In genomic region chr2:43317680-43318079, GRCh38 we compare ENCODE assay signal across 25 cellular contexts.
"Had no signal": no experiment of that assay in that cellular context is flagged by ENCODE, and none has a peak within 500 bp of the region (broad histone marks: within the 10 kb centered on the region; RNA-seq: fewer than 3 reads in every experiment).

No MANE protein-coding gene starts in this region.

- H3K9me3 ChIP-seq: esophagus muscularis mucosa, heart right ventricle, left lung, ovary, psoas muscle, spleen, thoracic aorta, tibial nerve, upper lobe of right lung, uterus had no signal

- ATAC-seq: foreskin keratinocyte; heart right ventricle; left cardiac atrium; left lung; natural killer cell; psoas muscle; right cardiac atrium; stimulated activated naive B cell treated with anti-CD40 and anti-IgM and Interleukin-4, amounts not matched to agents 10 μg/mL and 1 μg/mL and 100 μg/mL, for 72 hours; upper lobe of right lung had no signal

- H3K36me3 ChIP-seq: ovary, thoracic aorta, uterus had no signal

- H3K27ac ChIP-seq: coronary artery, esophagus muscularis mucosa, foreskin keratinocyte, heart right ventricle, left lung, ovary, psoas muscle, skin epidermis, spleen, thoracic aorta, tibial nerve, upper lobe of right lung, uterus had no signal

- H3K4me3 ChIP-seq: coronary artery, esophagus muscularis mucosa, heart right ventricle, left lung, ovary, psoas muscle, skin epidermis, spleen, thoracic aorta, tibial nerve, upper lobe of right lung, uterus had no signal

- H3K27me3 ChIP-seq: esophagus muscularis mucosa, foreskin keratinocyte, heart right ventricle, left lung, ovary, spleen, tibial nerve, upper lobe of right lung, uterus had no signal

- DNase-seq: dermis blood vessel endothelial cell; effector memory CD4-positive, alpha-beta T cell; foreskin keratinocyte; glutamatergic neuron; heart right ventricle; hippocampal formation; left cardiac atrium; left lung; mammary epithelial cell; mesendoderm; natural killer cell; occipital lobe; ovary; posterior cingulate gyrus; psoas muscle; right cardiac atrium; spleen; stimulated activated naive B cell treated with anti-CD40 and anti-IgM and Interleukin-4, amounts not matched to agents 10 μg/mL and 1 μg/mL and 100 μg/mL, for 72 hours; upper lobe of right lung; uterus had no signal
